12 cellular contexts compared by ENCODE assay signal in genomic region chr16:57619606-57620315, GRCh38. TPM values are rescaled to one million over a fixed set of nuclear protein-coding genes. Genes with fewer than 3 reads are reported as not detected.
DNase-seq lines count a peak whose midpoint lies in the region; FAIRE-seq and TF ChIP-seq lines count a peak whose summit lies in the region.
"Had no signal": no experiment of that assay in that cellular context is flagged by ENCODE, and none has a peak within 500 bp of the region (broad histone marks: within the 10 kb centered on the region; RNA-seq: fewer than 3 reads in every experiment).

No MANE protein-coding gene starts in this region.

- DNase-seq in NCI-H345 (lab: John Stamatoyannopoulos, UW) = peak; percentile 16
- no peak for DNase-seq in NCI-H345 treated with DMSO at 0.1 percent for 48 hours (lab: John Stamatoyannopoulos, UW; ENCODE audit: unreplicated experiment)
- peak in 2 of 3 donors; percentile 70 to 79 for DNase-seq in Peyer's patch
- DNase-seq in kidney = peak; percentile 94
- DNase-seq in transverse colon = peak; percentile 83
- no peak for DNase-seq in SKM-1 (lab: John Stamatoyannopoulos, UW; ENCODE audit: unreplicated experiment)
- DNase-seq in NCI-H446 (lab: John Stamatoyannopoulos, UW) = no peak
- no peak for DNase-seq in midbrain (lab: John Stamatoyannopoulos, UW)

- H3K27me3 ChIP-seq in Peyer's patch (no peaks in the 10 kb centered on the region), transverse colon (no peaks in the 10 kb centered on the region)

- WGBS in transverse colon (ENCODE audit: low coverage in 1 of 2), 2 donors = 49% methylated on average over 15 of the region's 16 CpGs; no CpG with 5 or more reads in 1 of the 2 donors

- in situ Hi-C loops in transverse colon (cut with MboI; ENCODE audit: low pct_ligation_motif_present in 1 of 4, low pct_unique_long_range_greater_than_20kb in 1 of 4, low sequenced_read_pairs in 3 of 4) = no loop called here

- peak; percentile 36 to 62 for TF ChIP-seq POLR2A in Peyer's patch (IDR thresholded peaks at IDR 0.05)
- peak; percentile 84 for TF ChIP-seq POLR2A in transverse colon (IDR thresholded peaks at IDR 0.05)

- H3K4me3 ChIP-seq in Peyer's patch (peak overlapping the region in 2 of 4 donors; percentile 37 to 39), kidney (ENCODE audit: low read length in 2 of 2) (peak overlapping the region; percentile 58 to 73), transverse colon (peak overlapping the region in 3 of 4 donors; percentile 25 to 39 (median 38))
- H3K4me3 ChIP-seq: K562 had no signal

- no peaks in the 10 kb centered on the region for H3K9me3 ChIP-seq in Peyer's patch
- no peaks in the 10 kb centered on the region for H3K9me3 ChIP-seq in kidney (ENCODE audit: control insufficient read depth in 1 of 2, low read length in 2 of 2)
- no peaks in the 10 kb centered on the region for H3K9me3 ChIP-seq in transverse colon

- H3K27ac ChIP-seq in Peyer's patch (peak overlapping the region in 3 of 4 donors; percentile 59 to 87 (median 70)), kidney (ENCODE audit: low read depth in 2 of 2, low read length in 2 of 2) (peak overlapping the region; percentile 91 to 99), transverse colon (peak overlapping the region; percentile 80 to 88 (median 85))

- no peak for FAIRE-seq in kidney (lab: Jason Lieb, UNC)
- FAIRE-seq: endometrium, K562 had no signal

- no peak for TF ChIP-seq CTCF in Peyer's patch (IDR thresholded peaks at IDR 0.05)
- no peak for TF ChIP-seq CTCF in kidney (IDR thresholded peaks at IDR 0.05; ENCODE audit: borderline replicate concordance, extremely low read depth, insufficient read depth)
- TF ChIP-seq CTCF in transverse colon (IDR thresholded peaks at IDR 0.05) = no peak

- no peak for TF ChIP-seq EP300 in transverse colon (IDR thresholded peaks at IDR 0.05; ENCODE audit: low read depth)

- H3K36me3 ChIP-seq in Peyer's patch (no peaks in the 10 kb centered on the region), kidney (ENCODE audit: control insufficient read depth in 1 of 2, insufficient read depth in 2 of 2, low read length in 2 of 2) (peaks cover 0 to 5% of the 10 kb centered on the region in 2 donors), transverse colon (no peaks in the 10 kb centered on the region)

- H3K9ac ChIP-seq in kidney (ENCODE audit: low read length in 2 of 2) = peak overlapping the region; percentile 74 to 78

- intact Hi-C loops in kidney (cut with DNase I) (no loop called here), transverse colon (cut with DNase I; ENCODE audit: low total_unique reads) (no loop called here)

- peaks cover 0 to 34% (median 0%) of the 10 kb centered on the region in 4 donors for H3K4me1 ChIP-seq in Peyer's patch
- peaks cover 52 to 54% of the 10 kb centered on the region in 2 donors for H3K4me1 ChIP-seq in kidney (ENCODE audit: control insufficient read depth in 1 of 2, insufficient read depth in 1 of 2, low read depth in 1 of 2, low read length in 2 of 2)
- peaks cover 0 to 39% (median 31%) of the 10 kb centered on the region in 4 donors for H3K4me1 ChIP-seq in transverse colon

RNA-seq across cellular contexts. Expression of gene ADGRG1, which starts 8.7 kb away (rescaled TPM):
- total RNA-seq in Peyer's patch (10 to 100 TPM; 12.8 to 50.3 (median 34.7) TPM), kidney (351 TPM), transverse colon (10 to 100 TPM; 40.0 to 55.3 (median 45.7) TPM)
- polyA plus RNA-seq in kidney (ENCODE audit: insufficient read depth, low read depth, low replicate concordance) = 188 TPM

RNA-seq across cellular contexts. Expression of gene ADGRG3, which starts 48.3 kb away (rescaled TPM):
- total RNA-seq in Peyer's patch (1 to 10 TPM in 3 of 4 donors, under 1 TPM in 1; 0.47 to 4.1 (median 1.9) TPM), kidney (1.8 TPM), transverse colon (1 to 10 TPM in 3 of 4 donors, not detected in 1; 1.5 to 2.7 (median 2.2) TPM)
- 0.17 TPM for polyA plus RNA-seq in kidney (ENCODE audit: insufficient read depth, low read depth, low replicate concordance)
- total RNA-seq: A673, SK-MEL-5 had no signal

Comparison
In these comparisons a context has a peak if more than half of its experiments do, and no peak if none do; other contexts are left out.
1. DNase-seq: peak in NCI-H345 (single experiment), Peyer's patch (2 of 3), kidney (single experiment) and transverse colon (single experiment); none in NCI-H345 treated with DMSO at 0.1 percent for 48 hours (single experiment), SKM-1 (single experiment), NCI-H446 (0 of 2) and midbrain (single experiment).
2. Peak in every context shown above with its lines, with median percentiles within 50 percentile points of each other: H3K27ac ChIP-seq.